14 cellular contexts compared by ENCODE assay signal in genomic region chr11:123473941-123474668, GRCh38. TPM values are rescaled to one million over a fixed set of nuclear protein-coding genes. Genes with fewer than 3 reads are reported as not detected.
DNase-seq lines count a peak whose midpoint lies in the region; ATAC-seq and TF ChIP-seq lines count a peak whose summit lies in the region.
"Had no signal": no experiment of that assay in that cellular context is flagged by ENCODE, and none has a peak within 500 bp of the region (broad histone marks: within the 10 kb centered on the region; RNA-seq: fewer than 3 reads in every experiment).

No MANE protein-coding gene starts in this region.

- no peak overlapping the region for H3K4me2 ChIP-seq in hepatocyte

- no peak overlapping the region for H2AFZ ChIP-seq in hepatocyte
- H2AFZ ChIP-seq: parathyroid adenoma had no signal

- DNase-seq in AG08396 (ENCODE audit: low spot score) (peak; percentile 73), LHCN-M2 (ENCODE audit: low read depth) (peak; percentile 83), ascending aorta (ENCODE audit: low spot score in 2 of 2) (no peak), hepatocyte (ENCODE audit: low spot score) (no peak), T-helper 1 cell (no peak), islet precursor cell (no peak), Ammon's horn (ENCODE audit: low spot score) (no peak)
- DNase-seq: activated B cell treated with CpG ODN at 0.5 μM for 24 hours; activated effector memory CD4-positive, alpha-beta T cell treated with anti-CD3 and anti-CD28 coated beads, Interleukin-2, amount 50 U/mL, for 16 hours; effector memory CD8-positive, alpha-beta T cell; left colon; MG63 had no signal

- H3K79me2 ChIP-seq in hepatocyte, result no peaks in the 10 kb centered on the region
- H3K79me2 ChIP-seq: parathyroid adenoma had no signal

- intact Hi-C loops in ascending aorta (cut with DNase I), result loop anchor here (10.0 kb wide), 1 partner anchor 369 kb away; no protein-coding TSS in a partner anchor

- H3K36me3 ChIP-seq in ascending aorta, result no peaks in the 10 kb centered on the region
- no peaks in the 10 kb centered on the region for H3K36me3 ChIP-seq in hepatocyte (replicated peaks; ENCODE audit: insufficient read depth, low read depth)
- H3K36me3 ChIP-seq: MG63 had no signal

- H3K9me3 ChIP-seq in ascending aorta (no peaks in the 10 kb centered on the region), hepatocyte (ENCODE audit: low read depth) (no peaks in the 10 kb centered on the region)
- H3K9me3 ChIP-seq: MG63 had no signal

- H3K4me3 ChIP-seq in ascending aorta, result no peak overlapping the region
- H3K4me3 ChIP-seq in hepatocyte, result no peak overlapping the region
- H3K4me3 ChIP-seq: MG63 had no signal

- TF ChIP-seq CTCF in ascending aorta (IDR thresholded peaks at IDR 0.05), result no peak
- TF ChIP-seq CTCF in hepatocyte (IDR thresholded peaks at IDR 0.05; ENCODE audit: poor library complexity), result no peak

- WGBS in hepatocyte (ENCODE audit: low lambda C conversion rate, missing lambda C conversion rate), result 81% methylated on average over 3 of the region's 3 CpGs

- H4K20me1 ChIP-seq in hepatocyte (ENCODE audit: insufficient read depth, poor library complexity, severe bottlenecking), result no peaks in the 10 kb centered on the region

- peak overlapping the region; percentile 16 to 44 for H3K27ac ChIP-seq in ascending aorta
- H3K27ac ChIP-seq in hepatocyte, result peak overlapping the region; percentile 53
- H3K27ac ChIP-seq: parathyroid adenoma had no signal

- H3K4me1 ChIP-seq in ascending aorta (peaks cover 0 to 5% of the 10 kb centered on the region in 2 donors), hepatocyte (ENCODE audit: insufficient read depth) (peaks cover 2% of the 10 kb centered on the region)
- H3K4me1 ChIP-seq: parathyroid adenoma had no signal

- no peaks in the 10 kb centered on the region for H3K27me3 ChIP-seq in ascending aorta
- no peaks in the 10 kb centered on the region for H3K27me3 ChIP-seq in hepatocyte
- H3K27me3 ChIP-seq: MG63 had no signal

- H3K9me2 ChIP-seq in hepatocyte (replicated peaks; ENCODE audit: insufficient read depth), result no peaks in the 10 kb centered on the region

- no peak for ATAC-seq in HG03520 (IDR thresholded peaks at IDR 0.05; ENCODE audit: unreplicated experiment)
- ATAC-seq: effector memory CD8-positive, alpha-beta T cell; left colon had no signal

RNA-seq across cellular contexts. Expression of gene GRAMD1B, which starts 44.0 kb away (rescaled TPM):
- total RNA-seq in LHCN-M2 (2014; rRNA removed) (4.2 and 4.8 TPM in 2 replicates), ascending aorta (1.4 TPM), hepatocyte (18.3 and 20.4 TPM in 2 replicates)
- 3.6 TPM for polyA plus RNA-seq in LHCN-M2 (2012)
- 8.2 and 9.0 TPM in 2 replicates for polyA plus RNA-seq in hepatocyte

Comparison
In these comparisons a context has a peak if more than half of its experiments do, and no peak if none do; other contexts are left out.
1. DNase-seq: peak in AG08396 (single experiment) and LHCN-M2 (single experiment); none in ascending aorta (0 of 2), hepatocyte (single experiment), T-helper 1 cell (0 of 5), islet precursor cell (single experiment) and Ammon's horn (single experiment).